ENCODE assay signal across 30 cellular contexts in the genomic region with DNA sequence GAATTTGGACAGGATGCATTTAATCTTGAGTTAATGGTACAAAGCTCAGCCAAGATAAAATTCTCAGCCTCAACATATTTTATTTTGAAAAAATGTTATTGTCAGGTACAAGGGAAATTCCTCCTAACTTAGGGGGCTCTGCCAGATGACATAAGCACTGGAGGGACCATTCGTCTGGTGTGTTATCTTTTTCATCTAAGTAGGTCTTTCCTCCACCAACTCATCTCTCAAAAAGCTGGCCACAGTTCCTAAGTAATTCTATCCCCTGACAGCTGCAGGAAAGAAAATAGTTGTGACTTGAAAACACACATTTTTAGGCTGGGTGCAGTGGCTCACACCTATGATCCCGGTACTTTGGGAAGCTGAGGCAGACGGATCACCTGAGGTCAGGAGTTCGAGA. TPM values are rescaled to one million over a fixed set of nuclear protein-coding genes. Genes with fewer than 3 reads are reported as not detected.
"Had no signal": no experiment of that assay in that cellular context is flagged by ENCODE, and none has a peak within 500 bp of the region (broad histone marks: within the 10 kb centered on the region; RNA-seq: fewer than 3 reads in every experiment).

No MANE protein-coding gene starts in this region.

- H2AFZ ChIP-seq: neural progenitor cell had no signal

- H3K4me2 ChIP-seq: neural progenitor cell had no signal

- H3K9me3 ChIP-seq: adrenal gland, ascending aorta, breast epithelium, esophagus squamous epithelium, gastrocnemius medialis, heart left ventricle, mucosa of descending colon, sigmoid colon had no signal

- H3K4me1 Mint-ChIP-seq: activated B cell treated with CpG ODN at 0.5 μM for 24 hours; activated CD4-positive, alpha-beta T cell treated with anti-CD3 and anti-CD28 coated beads for 36 hours; central memory CD8-positive, alpha-beta T cell; memory B cell; naive B cell; neural progenitor cell had no signal

- H3K4me1 ChIP-seq: ascending aorta, breast epithelium, neural progenitor cell had no signal

- H3K27ac Mint-ChIP-seq: activated B cell treated with CpG ODN at 0.5 μM for 24 hours; activated CD4-positive, alpha-beta T cell treated with anti-CD3 and anti-CD28 coated beads for 36 hours; activated naive CD8-positive, alpha-beta T cell; activated T-helper 2 cell treated with anti-CD3 and anti-CD28 coated beads, Interferon-gamma antibody, Interleukin-2, Interleukin-4, amounts not matched to agents 10 μg/mL and 5 μg/mL and 100 μg/mL, durations not matched to agents 14 hours and 24 hours and 36 hours; effector memory CD8-positive, alpha-beta T cell; memory B cell; neural progenitor cell had no signal

- H3K27me3 Mint-ChIP-seq: activated B cell treated with CpG ODN at 0.5 μM for 24 hours; central memory CD8-positive, alpha-beta T cell had no signal

- H3K9me3 Mint-ChIP-seq: activated B cell treated with CpG ODN at 0.5 μM for 24 hours; activated T-cell treated with anti-CD3 and anti-CD28 coated beads, Interleukin-2, amount 50 U/mL, for 4 hours; activated T-helper 2 cell treated with anti-CD3 and anti-CD28 coated beads, Interferon-gamma antibody, Interleukin-2, Interleukin-4, amounts not matched to agents 10 μg/mL and 5 μg/mL and 100 μg/mL, durations not matched to agents 14 hours and 24 hours and 36 hours; central memory CD8-positive, alpha-beta T cell; effector memory CD8-positive, alpha-beta T cell; memory B cell; neural progenitor cell had no signal

- H3K9ac ChIP-seq: neural progenitor cell had no signal

- H3K27ac ChIP-seq: adrenal gland, ascending aorta, breast epithelium, esophagus squamous epithelium, gastrocnemius medialis, neural progenitor cell, sigmoid colon had no signal

- H3K4me3 Mint-ChIP-seq: activated B cell treated with CpG ODN at 0.5 μM for 24 hours; activated CD4-positive, alpha-beta T cell treated with anti-CD3 and anti-CD28 coated beads for 36 hours; activated naive CD8-positive, alpha-beta T cell; activated T-cell treated with anti-CD3 and anti-CD28 coated beads, Interleukin-2, amount 50 U/mL, for 4 hours; central memory CD8-positive, alpha-beta T cell; effector memory CD8-positive, alpha-beta T cell; memory B cell; naive B cell; neural progenitor cell had no signal

- H3K36me3 ChIP-seq: adrenal gland, ascending aorta, breast epithelium, esophagus squamous epithelium, gastrocnemius medialis, heart left ventricle, neural progenitor cell, sigmoid colon had no signal

- H3K4me3 ChIP-seq: adrenal gland, ascending aorta, breast epithelium, esophagus squamous epithelium, gastrocnemius medialis, heart left ventricle, mucosa of descending colon, neural progenitor cell, sigmoid colon had no signal

- ATAC-seq: activated CD4-positive, alpha-beta T cell treated with anti-CD3 and anti-CD28 coated beads for 36 hours; activated T-cell treated with anti-CD3 and anti-CD28 coated beads, Interleukin-2, amount 50 U/mL, for 4 hours; effector memory CD8-positive, alpha-beta T cell; mucosa of descending colon had no signal

- FAIRE-seq: colon, islet of Langerhans had no signal

- DNase-seq: activated B cell treated with CpG ODN at 0.5 μM for 24 hours; activated CD4-positive, alpha-beta T cell treated with anti-CD3 and anti-CD28 coated beads for 36 hours; activated CD4-positive, alpha-beta T cell treated with anti-CD3 and anti-CD28 coated beads, Interleukin-2, amount 50 U/mL, for 48 hours; activated CD8-positive, alpha-beta memory T cell treated with anti-CD3 and anti-CD28 coated beads, Interleukin-2, amount 50 U/mL, for 48 hours; activated naive CD4-positive, alpha-beta T cell; activated T-cell treated with anti-CD3 and anti-CD28 coated beads, Interleukin-2, amount 50 U/mL, for 4 hours; effector memory CD8-positive, alpha-beta T cell; esophagus squamous epithelium; mucosa of descending colon; naive B cell; stimulated activated CD4-positive, alpha-beta T cell treated with anti-CD3 and anti-CD28 coated beads, Interleukin-4, amount 100 ng/mL, for 1 hour; stimulated activated naive CD4-positive, alpha-beta T cell treated with Interleukin-2 at 50 U/mL for 16 hours; T-helper 9 cell had no signal

- H3K36me3 Mint-ChIP-seq: activated naive CD8-positive, alpha-beta T cell; memory B cell; naive B cell; neural progenitor cell had no signal

- H3K27me3 ChIP-seq: adrenal gland, ascending aorta, esophagus squamous epithelium, gastrocnemius medialis, heart left ventricle, neural progenitor cell, sigmoid colon had no signal

RNA-seq across cellular contexts. Expression of gene MYCN, which starts 25.4 kb away (rescaled TPM):
- total RNA-seq: activated B cell treated with CpG ODN at 0.5 μM for 24 hours; activated CD8-positive, alpha-beta memory T cell treated with anti-CD3 and anti-CD28 coated beads for 36 hours; activated T-helper 2 cell treated with anti-CD3 and anti-CD28 coated beads, Interferon-gamma antibody, Interleukin-2, Interleukin-4, amounts not matched to agents 10 μg/mL and 5 μg/mL and 100 μg/mL, durations not matched to agents 14 hours and 24 hours and 36 hours; ascending aorta; osteoblast; renal cortical epithelial cell; T-helper 1 cell treated with Interleukin-12 subunit alpha and Interleukin-12 subunit beta and Interleukin-4 antibody, amounts not matched to agents 30 ng/mL and 1 ng/mL, for 36 hours had no signal
